Comparison of ENCODE assay signal across 22 cellular contexts in genomic region chr12:45242180-45242579, GRCh38.
"Had no signal": no experiment of that assay in that cellular context is flagged by ENCODE, and none has a peak within 500 bp of the region (broad histone marks: within the 10 kb centered on the region; RNA-seq: fewer than 3 reads in every experiment).

No MANE protein-coding gene starts in this region.

- H3K9me3 ChIP-seq: left ventricle myocardium inferior, thyroid gland had no signal

- H3K4me1 ChIP-seq: foreskin keratinocyte, thyroid gland had no signal

- H3K36me3 ChIP-seq: left ventricle myocardium inferior, thyroid gland, WERI-Rb-1 had no signal

- H3K4me3 ChIP-seq: left ventricle myocardium inferior, thyroid gland had no signal

- H3K27me3 ChIP-seq: foreskin keratinocyte, thyroid gland had no signal

- H3K27ac ChIP-seq: foreskin keratinocyte, left ventricle myocardium inferior, thyroid gland, WERI-Rb-1 had no signal

- ATAC-seq: activated CD8-positive, alpha-beta memory T cell treated with anti-CD3 and anti-CD28 coated beads, Interleukin-2, amount 10 ng/mL, durations not matched to agents 7 days and 5 days; activated CD8-positive, alpha-beta T cell treated with anti-CD3 and anti-CD28 coated beads for 36 hours; foreskin keratinocyte; natural killer cell treated with Interleukin-12 subunit alpha and Interleukin-12 subunit beta and Interleukin-15 and Interleukin-18, amount 100 ng/mL, for 72 hours; T-cell had no signal

- DNase-seq: activated CD4-positive, alpha-beta T cell treated with anti-CD3 and anti-CD28 coated beads, Interleukin-2, amount 10 ng/mL, durations not matched to agents 7 days and 5 days; activated CD4-positive, CD25-positive, alpha-beta regulatory T cell treated with anti-CD3 and anti-CD28 coated beads, Interleukin-2, amount 50 U/mL, for 72 hours; activated CD8-positive, alpha-beta memory T cell treated with anti-CD3 and anti-CD28 coated beads, Interleukin-2, amount 10 ng/mL, durations not matched to agents 7 days and 5 days; activated CD8-positive, alpha-beta T cell treated with anti-CD3 and anti-CD28 coated beads for 36 hours; activated effector memory CD4-positive, alpha-beta T cell treated with anti-CD3 and anti-CD28 coated beads, Interleukin-2, amount 50 U/mL, for 16 hours; activated naive CD4-positive, alpha-beta T cell treated with anti-CD3 and anti-CD28 coated beads, Interleukin-2, amount 10 ng/mL, durations not matched to agents 7 days and 5 days; activated T-cell treated with anti-CD3 and anti-CD28 coated beads for 4 hours; amygdala; effector CD4-positive, alpha-beta T cell; erythroblast; foreskin keratinocyte; glutamatergic neuron; hippocampal formation; left ventricle myocardium inferior; occipital lobe; posterior cingulate gyrus; stimulated activated CD4-positive, alpha-beta T cell treated with anti-CD3 and anti-CD28 coated beads, Interleukin-4, amount 100 ng/mL, for 24 hours; stimulated activated naive CD4-positive, alpha-beta T cell treated with Interleukin-2 at 50 U/mL for 16 hours; T-cell; thyroid gland; WERI-Rb-1 had no signal
